In the genomic region with DNA sequence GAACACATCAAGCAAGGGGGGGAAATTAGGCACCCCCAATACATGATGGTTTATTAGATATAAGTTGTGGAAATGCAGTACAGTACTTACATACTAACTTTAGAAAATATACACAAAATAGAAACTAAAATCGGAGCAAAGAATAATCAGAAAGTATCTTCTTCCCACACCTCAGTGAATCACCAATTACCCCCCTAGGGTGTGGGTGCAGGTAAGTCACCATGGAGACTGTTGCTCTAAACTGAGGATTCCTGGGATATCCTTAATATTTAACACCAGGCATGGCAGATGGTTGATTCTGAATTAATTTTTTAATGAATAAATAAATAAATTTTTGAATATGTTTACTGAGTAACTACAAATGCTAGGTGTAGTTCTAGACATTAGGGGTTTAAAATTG, we compare ENCODE assay signal across 34 cellular contexts.
"Had no signal": no experiment of that assay in that cellular context is flagged by ENCODE, and none has a peak within 500 bp of the region (broad histone marks: within the 10 kb centered on the region; RNA-seq: fewer than 3 reads in every experiment).

No MANE protein-coding gene starts in this region.

- DNase-seq: Karpas-422, Kasumi-1, KG1, MG63, MM.1S, MV-4-11, NCI-H1048, NCI-H1092, NCI-H1092 treated with DMSO at 0.1 percent for 48 hours, NCI-H1105, NCI-H1105 treated with DMSO at 0.1 percent for 48 hours, NCI-H1417, NCI-H1417 treated with DMSO at 0.1 percent for 48 hours, NCI-H1436, NCI-H1436 treated with DMSO at 0.1 percent for 48 hours, NCI-H146, NCI-H1694, NCI-H1694 treated with DMSO at 0.1 percent for 48 hours, NCI-H187, NCI-H187 treated with DMSO at 0.1 percent for 48 hours, NCI-H1930, NCI-H2029, NCI-H2029 treated with DMSO at 0.1 percent for 48 hours, NCI-H2081, NCI-H2081 treated with DMSO at 0.1 percent for 48 hours, NCI-H2107, NCI-H2171, NCI-H2171 treated with DMSO at 0.1 percent for 48 hours, NCI-H2227 treated with DMSO at 0.1 percent for 48 hours, NCI-H226, NCI-H345, NCI-H446, NCI-H446 treated with DMSO at 0.1 percent for 48 hours had no signal

- H3K4me3 ChIP-seq: MG63 had no signal

- H3K9me3 ChIP-seq: MG63 had no signal

- H3K27me3 ChIP-seq: MG63 had no signal

- H3K36me3 ChIP-seq: MG63 had no signal

- H3K27ac ChIP-seq: KMS-11 had no signal

- H3K4me2 ChIP-seq: KMS-11 had no signal
